ENCODE assay signal across 14 cellular contexts in genomic region chr11:16669799-16670415, GRCh38.
A peak's percentile ranks its signal among the peaks of the same experiment; 100 is the strongest.
DNase-seq lines count a peak whose midpoint lies in the region; ATAC-seq and TF ChIP-seq lines count a peak whose summit lies in the region.
"Had no signal": no experiment of that assay in that cellular context is flagged by ENCODE, and none has a peak within 500 bp of the region (broad histone marks: within the 10 kb centered on the region; RNA-seq: fewer than 3 reads in every experiment).

No MANE protein-coding gene starts in this region.

- H3K27me3 ChIP-seq in naive thymus-derived CD4-positive, alpha-beta T cell (ENCODE audit: control insufficient read depth in 2 of 2, insufficient read depth in 2 of 2, low read length in 2 of 2) = no peaks in the 10 kb centered on the region
- H3K27me3 ChIP-seq: gastrocnemius medialis, vagina had no signal

- H3K36me3 Mint-ChIP-seq in naive thymus-derived CD4-positive, alpha-beta T cell = peaks cover 0 to 5% (median 0%) of the 10 kb centered on the region in 5 donors

- H3K9me3 ChIP-seq in naive thymus-derived CD4-positive, alpha-beta T cell (ENCODE audit: control insufficient read depth in 2 of 3, low read length in 3 of 3) = no peaks in the 10 kb centered on the region
- H3K9me3 ChIP-seq: gastrocnemius medialis, vagina had no signal

- H3K27ac ChIP-seq in naive thymus-derived CD4-positive, alpha-beta T cell (ENCODE audit: low read depth, low read length) = no peak overlapping the region
- H3K27ac ChIP-seq: gastrocnemius medialis, HL-60, vagina, VCaP had no signal

- H3K36me3 ChIP-seq in naive thymus-derived CD4-positive, alpha-beta T cell (ENCODE audit: control insufficient read depth in 2 of 3, insufficient read depth in 3 of 3, low read length in 3 of 3) = no peaks in the 10 kb centered on the region
- H3K36me3 ChIP-seq: gastrocnemius medialis, vagina had no signal

- peak; percentile 50 for DNase-seq in HPDE6-E6E7 (ENCODE audit: extremely low spot score)
- DNase-seq in RPMI7951 (ENCODE audit: low read depth) = peak; percentile 4
- peak; percentile 12 for DNase-seq in fibroblast of villous mesenchyme (ENCODE audit: low read depth)
- peak; percentile 86 for DNase-seq in retinal pigment epithelial cell (ENCODE audit: low read depth)
- DNase-seq in naive thymus-derived CD4-positive, alpha-beta T cell = no peak
- no peak for DNase-seq in OCI-M2 (lab: John Stamatoyannopoulos, UW; ENCODE audit: unreplicated experiment)
- DNase-seq in NCI-H2196 (lab: John Stamatoyannopoulos, UW; ENCODE audit: unreplicated experiment) = no peak
- DNase-seq: activated T-cell treated with anti-CD3 and anti-CD28 coated beads, Interleukin-2, amount 50 U/mL, for 4 hours; gastrocnemius medialis; NCI-H2081 had no signal

- no peak for TF ChIP-seq CTCF in fibroblast of villous mesenchyme (IDR thresholded peaks at IDR 0.05; ENCODE audit: insufficient read depth, low read depth, low read length)
- TF ChIP-seq CTCF in retinal pigment epithelial cell (conservative IDR thresholded peaks at IDR 0.05; ENCODE audit: low read depth, low read length) = no peak

- H3K9me3 Mint-ChIP-seq in naive thymus-derived CD4-positive, alpha-beta T cell = peaks cover 0 to 56% (median 25%) of the 10 kb centered on the region in 11 donors

- peaks cover 0 to 22% (median 17%) of the 10 kb centered on the region in 5 donors for H3K27me3 Mint-ChIP-seq in naive thymus-derived CD4-positive, alpha-beta T cell

- ATAC-seq in naive thymus-derived CD4-positive, alpha-beta T cell = no peak
- ATAC-seq: activated T-cell treated with anti-CD3 and anti-CD28 coated beads, Interleukin-2, amount 50 U/mL, for 4 hours; gastrocnemius medialis; Panc1 had no signal

- POLR2A ChIA-PET in naive thymus-derived CD4-positive, alpha-beta T cell (lab: Charles Lee) = no interaction called here

- H3K4me1 Mint-ChIP-seq in naive thymus-derived CD4-positive, alpha-beta T cell = no peaks in the 10 kb centered on the region

- CTCF ChIA-PET in naive thymus-derived CD4-positive, alpha-beta T cell (lab: Charles Lee) = no interaction called here

- H3K4me3 ChIP-seq in fibroblast of villous mesenchyme (ENCODE audit: low read depth, low read length) = no peak overlapping the region
- no peak overlapping the region for H3K4me3 ChIP-seq in retinal pigment epithelial cell (ENCODE audit: low read length)
- H3K4me3 ChIP-seq in naive thymus-derived CD4-positive, alpha-beta T cell (ENCODE audit: low read length) = no peak overlapping the region
- H3K4me3 ChIP-seq: gastrocnemius medialis, vagina had no signal

- no peak overlapping the region for H3K27ac Mint-ChIP-seq in naive thymus-derived CD4-positive, alpha-beta T cell

- intact Hi-C loops in naive thymus-derived CD4-positive, alpha-beta T cell (cut with micrococcal nuclease) = no loop called here

- H3K4me1 ChIP-seq in naive thymus-derived CD4-positive, alpha-beta T cell (ENCODE audit: control insufficient read depth in 2 of 2, insufficient read depth in 2 of 2, low read length in 2 of 2) = no peaks in the 10 kb centered on the region
- H3K4me1 ChIP-seq: gastrocnemius medialis, vagina had no signal

- H3K4me3 Mint-ChIP-seq in naive thymus-derived CD4-positive, alpha-beta T cell = no peak overlapping the region
- H3K4me3 Mint-ChIP-seq: activated T-cell treated with anti-CD3 and anti-CD28 coated beads, Interleukin-2, amount 50 U/mL, for 4 hours had no signal

Comparison
In these comparisons a context has a peak if more than half of its experiments do, and no peak if none do; other contexts are left out.
1. DNase-seq: peak in HPDE6-E6E7 (single experiment), RPMI7951 (single experiment), fibroblast of villous mesenchyme (single experiment) and retinal pigment epithelial cell (single experiment); none in naive thymus-derived CD4-positive, alpha-beta T cell (0 of 9), OCI-M2 (single experiment) and NCI-H2196 (single experiment).